8 cellular contexts compared by ENCODE assay signal in the genomic region with DNA sequence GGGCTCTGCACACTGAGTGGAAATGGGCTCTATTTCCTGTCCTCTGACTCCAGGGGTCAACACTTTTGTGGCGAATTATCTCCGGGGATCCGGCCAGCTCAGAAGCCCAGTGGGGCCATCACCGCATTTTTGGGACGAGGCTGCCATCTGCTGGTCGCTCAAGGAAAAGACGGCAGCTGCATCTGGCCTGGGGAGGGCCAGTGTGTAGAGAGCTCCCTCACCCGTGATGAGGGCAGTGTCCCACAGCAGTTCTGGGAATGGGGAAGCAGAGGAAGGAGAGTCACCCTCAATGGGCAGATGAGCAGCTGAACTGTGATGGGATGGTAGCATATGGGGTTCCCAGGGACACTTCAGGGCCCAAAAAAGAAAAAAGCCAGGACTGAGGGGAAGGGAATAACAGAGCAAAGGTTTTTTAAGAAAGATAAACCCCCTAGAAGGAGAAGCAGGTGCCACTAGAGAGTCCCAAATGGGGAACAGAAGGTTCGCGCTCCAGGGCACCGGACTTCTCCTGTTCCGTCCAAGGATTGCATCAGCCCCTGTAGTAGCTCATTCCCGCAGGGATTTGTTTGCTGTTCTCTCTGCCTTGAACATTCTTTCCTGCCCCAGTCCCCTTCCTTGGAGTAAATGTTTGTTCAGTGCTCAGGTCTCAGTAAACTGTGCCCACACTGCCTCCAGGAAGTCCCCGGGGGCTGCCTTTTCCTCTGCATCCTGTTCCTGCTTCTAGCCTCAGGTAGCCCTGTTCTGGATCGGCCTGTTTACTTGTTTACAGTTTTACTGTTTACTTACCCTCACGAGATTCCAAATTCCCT. TPM values are rescaled to one million over a fixed set of nuclear protein-coding genes. Genes with fewer than 3 reads are reported as not detected.
DNase-seq lines count a peak whose midpoint lies in the region; ATAC-seq and TF ChIP-seq lines count a peak whose summit lies in the region.

No MANE protein-coding gene starts in this region.

- WGBS in hepatocyte (ENCODE audit: low lambda C conversion rate, missing lambda C conversion rate): 24% methylated on average over 16 of the region's 16 CpGs

- peak overlapping the region; percentile 35 for H2AFZ ChIP-seq in hepatocyte

- H3K4me1 ChIP-seq in hepatocyte (ENCODE audit: insufficient read depth): peaks cover 3% of the 10 kb centered on the region
- peaks cover 0 to 2% of the 10 kb centered on the region in 2 donors for H3K4me1 ChIP-seq in gastrocnemius medialis

- H3K4me3 ChIP-seq in hepatocyte (no peak overlapping the region), gastrocnemius medialis (no peak overlapping the region)

- in situ Hi-C loops in gastrocnemius medialis (cut with MboI; ENCODE audit: low sequenced_read_pairs in 4 of 4): loop anchor here (5.0 to 25.0 kb wide), 8 partner anchors 703 to 1133 kb away; a partner anchor contains a TSS

- TF ChIP-seq POLR2A in gastrocnemius medialis (IDR thresholded peaks at IDR 0.05): no peak

- peak overlapping the region; percentile 64 for H3K4me2 ChIP-seq in hepatocyte

- H3K27ac ChIP-seq in hepatocyte (peak overlapping the region; percentile 82), gastrocnemius medialis (peak overlapping the region in 1 of 4 donors; percentile 29)

- peak; percentile 94 for TF ChIP-seq CTCF in hepatocyte (IDR thresholded peaks at IDR 0.05; ENCODE audit: poor library complexity)
- peak; percentile 77 to 88 (median 81) for TF ChIP-seq CTCF in gastrocnemius medialis (IDR thresholded peaks at IDR 0.05 in 4 of 5, conservative IDR thresholded peaks at IDR 0.05 in 1 of 5)

- H4K20me1 ChIP-seq in hepatocyte (ENCODE audit: insufficient read depth, poor library complexity, severe bottlenecking): no peaks in the 10 kb centered on the region

- intact Hi-C loops in gastrocnemius medialis (cut with DNase I; ENCODE audit: low total_unique reads): loop anchor here (1.0 to 10.0 kb wide), 4 partner anchors 910 to 1220 kb away; a partner anchor contains a TSS

- no peaks in the 10 kb centered on the region for H3K36me3 ChIP-seq in hepatocyte (replicated peaks; ENCODE audit: insufficient read depth, low read depth)
- H3K36me3 ChIP-seq in gastrocnemius medialis: no peaks in the 10 kb centered on the region

- ATAC-seq in gastrocnemius medialis: peak; percentile 85 to 90
- no peak for ATAC-seq in HG02970 (IDR thresholded peaks at IDR 0.05; ENCODE audit: low FRiP score, unreplicated experiment)

- DNase-seq in GDM1 (lab: John Stamatoyannopoulos, UW) (peak; percentile 3), HCEC 1CT (peak; percentile 65), MV-4-11 (lab: John Stamatoyannopoulos, UW) (peak; percentile 41), T1000 (lab: John Stamatoyannopoulos, UW) (peak; percentile 63), astrocyte of the hippocampus (ENCODE audit: low read depth, low spot score) (peak; percentile 86), hepatocyte (ENCODE audit: low spot score) (peak; percentile 79), gastrocnemius medialis (peak; percentile 62 to 63)

- H3K9me2 ChIP-seq in hepatocyte (replicated peaks; ENCODE audit: insufficient read depth): no peaks in the 10 kb centered on the region

- H3K27me3 ChIP-seq in hepatocyte (no peaks in the 10 kb centered on the region), gastrocnemius medialis (no peaks in the 10 kb centered on the region)

- H3K9me3 ChIP-seq in hepatocyte (ENCODE audit: low read depth) (no peaks in the 10 kb centered on the region), gastrocnemius medialis (no peaks in the 10 kb centered on the region)

- H3K79me2 ChIP-seq in hepatocyte: no peaks in the 10 kb centered on the region

RNA-seq across cellular contexts. Expression of a gene that starts 9.3 kb away (rescaled TPM):
- total RNA-seq in hepatocyte (not detected in 2 replicates), gastrocnemius medialis (under 1 TPM in 3 of 4 donors, not detected in 1; 0.15 to 0.40 (median 0.16) TPM)
- not detected in 2 replicates for polyA plus RNA-seq in hepatocyte

Comparison
In these comparisons a context has a peak if more than half of its experiments do, and no peak if none do; other contexts are left out.
1. DNase-seq: peak in every context shown above with its lines; median percentile 86 in astrocyte of the hippocampus; 79 in hepatocyte; 65 in HCEC 1CT; 63 in T1000; 62 in gastrocnemius medialis; 41 in MV-4-11; 3 in GDM1.